24 cellular contexts compared by ENCODE assay signal in the genomic region with DNA sequence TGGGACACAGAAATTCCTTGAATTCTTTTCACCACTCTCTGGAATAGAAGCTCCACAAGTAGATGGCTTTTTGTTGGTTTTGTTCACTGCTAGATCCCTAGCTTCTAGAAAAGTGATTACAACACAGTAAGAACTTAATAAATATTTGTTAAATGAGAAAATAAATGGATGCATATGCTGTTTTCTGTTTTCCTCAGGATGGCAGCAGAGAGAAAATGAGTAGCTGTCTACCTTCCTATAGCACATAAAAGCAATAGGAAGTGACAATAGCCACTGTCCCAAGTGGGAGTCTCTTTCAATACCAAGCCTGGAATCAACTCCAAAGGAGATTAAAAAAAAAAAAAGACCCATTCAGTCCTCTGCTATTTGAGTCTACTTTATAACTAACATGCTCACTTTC.
DNase-seq lines count a peak whose midpoint lies in the region; ATAC-seq and TF ChIP-seq lines count a peak whose summit lies in the region.
"Had no signal": no experiment of that assay in that cellular context is flagged by ENCODE, and none has a peak within 500 bp of the region (broad histone marks: within the 10 kb centered on the region; RNA-seq: fewer than 3 reads in every experiment).

No MANE protein-coding gene starts in this region.

- peak; percentile 22; the same call in 1 of the 2 replicates for TF ChIP-seq CTCF in BJ (IDR thresholded peaks at IDR 0.05; ENCODE audit: insufficient read depth, low read depth, low read length)
- peak; percentile 29; the same call in 1 of the 2 replicates for TF ChIP-seq CTCF in LNCAP (IDR thresholded peaks at IDR 0.05)
- peak; percentile 5 for TF ChIP-seq CTCF in astrocyte of the cerebellum (IDR thresholded peaks at IDR 0.05; ENCODE audit: low read depth, low read length, missing control alignments)

- POLR2A ChIA-PET in BJ (lab: Charles Lee), result no interaction called here

- CTCF ChIA-PET in BJ (lab: Yijun Ruan, JAX), result interaction anchor here (0.6 to 2.2 kb wide), 5 partner anchors 10 to 854 kb away, joined by 3 to 7 read pairs (median 3); no protein-coding TSS in a partner anchor

- in situ Hi-C loops in astrocyte of the cerebellum (cut with HindIII; ENCODE audit: low sequenced_read_pairs), result no loop called here

- no peaks in the 10 kb centered on the region for H3K36me3 ChIP-seq in BJ (ENCODE audit: control insufficient read depth, insufficient read depth, low read length)
- H3K36me3 ChIP-seq: BLaER1 treated with 17β-estradiol and CSF1 and Interleukin-3, amounts not matched to agents 10 nM and 100 nM; stomach; tibial nerve had no signal

- ATAC-seq in HG03565 (IDR thresholded peaks at IDR 0.05; ENCODE audit: unreplicated experiment), result no peak
- no peak for ATAC-seq in HG03520 (IDR thresholded peaks at IDR 0.05; ENCODE audit: unreplicated experiment)
- ATAC-seq in HG03354 (IDR thresholded peaks at IDR 0.05; ENCODE audit: poor library complexity, severe bottlenecking, unreplicated experiment), result no peak
- ATAC-seq: A549; activated CD4-positive, alpha-beta T cell treated with anti-CD3 and anti-CD28 coated beads for 36 hours; activated naive CD4-positive, alpha-beta T cell treated with anti-CD3 and anti-CD28 coated beads, Interleukin-2, amount 50 U/mL, for 72 hours; esophagus mucosa; naive thymus-derived CD8-positive, alpha-beta T cell; T-cell had no signal

- DNase-seq in BJ (ENCODE audit: low read depth), result no peak
- no peak for DNase-seq in astrocyte of the cerebellum (ENCODE audit: low read depth)
- peak; percentile 30 for DNase-seq in iris pigment epithelial cell (ENCODE audit: low read depth)
- no peak for DNase-seq in NCI-H82 (lab: John Stamatoyannopoulos, UW)
- DNase-seq: activated CD4-positive, alpha-beta T cell treated with anti-CD3 and anti-CD28 coated beads for 36 hours; effector CD4-positive, alpha-beta T cell; mammary epithelial cell; naive thymus-derived CD8-positive, alpha-beta T cell; NCI-H187 treated with DMSO at 0.1 percent for 48 hours; NCI-H774; OCI-M1; retina; SHP77 treated with DMSO at 0.1 percent for 48 hours; T-cell had no signal

- H3K4me3 ChIP-seq in BJ (ENCODE audit: low read depth, low read length), result no peak overlapping the region
- no peak overlapping the region for H3K4me3 ChIP-seq in astrocyte of the cerebellum (ENCODE audit: low read depth, low read length)
- H3K4me3 ChIP-seq: A549; BLaER1 treated with 17β-estradiol and CSF1 and Interleukin-3, amounts not matched to agents 10 nM and 100 nM; stomach; tibial nerve had no signal

- no peaks in the 10 kb centered on the region for H3K27me3 ChIP-seq in BJ (ENCODE audit: control insufficient read depth, insufficient read depth, low read length)
- H3K27me3 ChIP-seq: BLaER1 treated with 17β-estradiol and CSF1 and Interleukin-3, amounts not matched to agents 10 nM and 100 nM; stomach; tibial nerve had no signal
